ENCODE assay signal across 8 cellular contexts in the genomic region with DNA sequence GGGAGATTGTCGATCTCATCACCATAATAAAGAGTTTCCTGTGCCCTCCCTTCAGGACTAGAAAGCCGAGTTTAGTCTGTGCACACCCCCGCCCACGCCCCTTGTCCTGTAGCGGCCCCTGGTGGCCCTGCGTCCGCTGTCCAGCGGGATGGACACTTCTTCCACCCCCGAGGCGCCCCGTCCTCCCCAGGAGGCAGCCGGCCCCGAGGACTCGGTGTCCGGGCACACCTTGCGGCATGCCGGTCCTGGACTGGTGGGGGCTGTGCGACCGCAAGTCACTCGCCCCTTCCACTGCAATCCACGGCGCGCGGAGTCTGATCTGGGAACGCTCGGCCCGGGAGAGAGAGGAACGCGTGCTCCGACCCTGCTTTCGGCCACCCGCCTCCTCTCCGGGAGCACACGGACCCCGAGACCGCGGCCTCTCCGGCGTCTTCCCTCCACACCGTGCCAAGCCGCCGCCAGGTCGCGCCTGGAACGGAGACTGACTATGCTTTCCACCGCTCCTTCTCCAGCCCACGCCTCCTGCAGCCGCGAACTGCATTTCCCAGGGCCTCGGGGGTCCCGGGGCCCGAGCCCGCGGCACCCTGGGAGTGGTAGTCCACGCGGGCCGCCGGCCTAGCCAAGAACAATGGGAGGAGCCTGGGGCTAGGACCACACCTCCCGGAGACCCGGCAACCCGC. TPM values are rescaled to one million over a fixed set of nuclear protein-coding genes. Genes with fewer than 3 reads are reported as not detected.
DNase-seq lines count a peak whose midpoint lies in the region; ATAC-seq and TF ChIP-seq lines count a peak whose summit lies in the region.

No MANE protein-coding gene starts in this region.

- ATAC-seq in HG03457 (IDR thresholded peaks at IDR 0.05; ENCODE audit: unreplicated experiment) (peak; percentile 55), lung (ENCODE audit: insufficient read depth, low FRiP score) (peak; percentile 91)

- WGBS in lung, 2 donors, result 0% methylated on average over 55 to 61 of the region's 61 CpGs

- POLR2A ChIA-PET in activated CD4-positive, alpha-beta memory T cell treated with anti-CD3 and anti-CD28 coated beads, Interleukin-2, amount 10 ng/mL, durations not matched to agents 7 days and 5 days (lab: Charles Lee), result interaction anchor here (0.9 to 6.8 kb wide), 7 partner anchors 9 to 213 kb away, joined by 3 to 160 read pairs (median 17); partner anchors contain the start of genes IGFLR1, PSENEN, U2AF1L4 and ZBTB32

- H3K4me1 ChIP-seq in BE2C (no peaks in the 10 kb centered on the region; the same call in 1 of the 2 replicates), lung (ENCODE audit: control insufficient read depth in 2 of 2, insufficient read depth in 2 of 2, low read length in 2 of 2) (peaks cover 0 to 15% of the 10 kb centered on the region in 2 donors)

- H3K36me3 Mint-ChIP-seq in activated CD4-positive, alpha-beta memory T cell treated with anti-CD3 and anti-CD28 coated beads, Interleukin-2, amount 10 ng/mL, durations not matched to agents 7 days and 5 days (ENCODE audit: low read depth), result peaks cover 51% of the 10 kb centered on the region

- peak; percentile 80 for TF ChIP-seq CTCF in BE2C (IDR thresholded peaks at IDR 0.05; ENCODE audit: low read depth, low read length)
- TF ChIP-seq CTCF in lung (IDR thresholded peaks at IDR 0.05; ENCODE audit: control extremely low read depth, extremely low read depth), result peak; percentile 60

- CTCF ChIA-PET in activated CD4-positive, alpha-beta memory T cell treated with anti-CD3 and anti-CD28 coated beads, Interleukin-2, amount 10 ng/mL, durations not matched to agents 7 days and 5 days (lab: Charles Lee), result no interaction called here

- H3K27me3 ChIP-seq in BE2C (0 out of 2 replicates have a peak, but pooled peaks cover 2% of the 10 kb centered on the region), lung (ENCODE audit: control insufficient read depth, insufficient read depth) (no peaks in the 10 kb centered on the region)

- DNase-seq in BE2C (peak; percentile 98), GM19240 (ENCODE audit: insufficient read length, low spot score) (peak; percentile 52), NCI-H774 (lab: John Stamatoyannopoulos, UW) (peak; percentile 71), ecto neural progenitor cell (ENCODE audit: low spot score) (peak; percentile 97), lung (ENCODE audit: low spot score) (peak; percentile 95)
- peak; percentile 97 for DNase-seq in activated CD4-positive, alpha-beta memory T cell treated with anti-CD3 and anti-CD28 coated beads, Interleukin-2, amount 10 ng/mL, durations not matched to agents 7 days and 5 days
- DNase-seq in stimulated activated CD4-positive, alpha-beta T cell treated with anti-CD3 and anti-CD28 coated beads, TNF-alpha, amount 100 ng/mL, for 24 hours (ENCODE audit: low read depth in 3 of 3), result peak; percentile 92 to 96 (median 94)

- H3K9me3 ChIP-seq in BE2C (no peaks in the 10 kb centered on the region), lung (ENCODE audit: control insufficient read depth in 2 of 2, insufficient read depth in 1 of 2, low read length in 1 of 2) (peaks cover 0 to 1% of the 10 kb centered on the region in 2 donors)

- H3K27ac Mint-ChIP-seq in activated CD4-positive, alpha-beta memory T cell treated with anti-CD3 and anti-CD28 coated beads, Interleukin-2, amount 10 ng/mL, durations not matched to agents 7 days and 5 days, result peak overlapping the region; percentile 99

- H3K4me3 ChIP-seq in BE2C (ENCODE audit: low read depth, low read length), result peak overlapping the region; percentile 79
- peak overlapping the region; percentile 70 for H3K4me3 ChIP-seq in lung

- H3K36me3 ChIP-seq in BE2C, result peaks cover 17% of the 10 kb centered on the region
- peaks cover 0 to 17% of the 10 kb centered on the region in 2 donors for H3K36me3 ChIP-seq in lung (ENCODE audit: control insufficient read depth in 2 of 2, insufficient read depth in 2 of 2, low read length in 2 of 2)

- peaks cover 59% of the 10 kb centered on the region for H3K4me1 Mint-ChIP-seq in activated CD4-positive, alpha-beta memory T cell treated with anti-CD3 and anti-CD28 coated beads, Interleukin-2, amount 10 ng/mL, durations not matched to agents 7 days and 5 days

- H3K9me3 Mint-ChIP-seq in activated CD4-positive, alpha-beta memory T cell treated with anti-CD3 and anti-CD28 coated beads, Interleukin-2, amount 10 ng/mL, durations not matched to agents 7 days and 5 days, result no peaks in the 10 kb centered on the region

- peak overlapping the region; percentile 92 for H3K4me3 Mint-ChIP-seq in activated CD4-positive, alpha-beta memory T cell treated with anti-CD3 and anti-CD28 coated beads, Interleukin-2, amount 10 ng/mL, durations not matched to agents 7 days and 5 days

- no peaks in the 10 kb centered on the region for H3K27me3 Mint-ChIP-seq in activated CD4-positive, alpha-beta memory T cell treated with anti-CD3 and anti-CD28 coated beads, Interleukin-2, amount 10 ng/mL, durations not matched to agents 7 days and 5 days

- peak overlapping the region; percentile 67 to 91 for H3K27ac ChIP-seq in lung (ENCODE audit: low read depth in 1 of 2, low read length in 1 of 2)

RNA-seq across cellular contexts. Expression of gene KMT2B, which starts 0.7 kb away (rescaled TPM):
- polyA plus RNA-seq in BE2C (2012; ENCODE audit: insufficient read depth, insufficient read length, low read depth), result 162 TPM
- total RNA-seq in activated CD4-positive, alpha-beta memory T cell treated with anti-CD3 and anti-CD28 coated beads, Interleukin-2, amount 10 ng/mL, durations not matched to agents 7 days and 5 days, result 10 to 100 TPM; 57.3 to 57.5 TPM
- total RNA-seq in lung, result 10 to 100 TPM; 24.9 to 41.0 TPM
- 10 to 100 TPM; 21.7 to 30.0 TPM for polyA plus RNA-seq in lung

RNA-seq across cellular contexts. Expression of gene ZBTB32, which starts 12.8 kb away (rescaled TPM):
- not detected for polyA plus RNA-seq in BE2C (2012; ENCODE audit: insufficient read depth, insufficient read length, low read depth)
- total RNA-seq in activated CD4-positive, alpha-beta memory T cell treated with anti-CD3 and anti-CD28 coated beads, Interleukin-2, amount 10 ng/mL, durations not matched to agents 7 days and 5 days, result 10 to 100 TPM; 94.8 to 96.2 TPM
- total RNA-seq in lung, result under 1 TPM; 0.28 to 0.63 TPM
- under 1 TPM; 0.22 to 0.50 TPM for polyA plus RNA-seq in lung

RNA-seq across cellular contexts. Expression of gene IGFLR1, which starts 25.1 kb away (rescaled TPM):
- 2.7 TPM for polyA plus RNA-seq in BE2C (2012; ENCODE audit: insufficient read depth, insufficient read length, low read depth)
- total RNA-seq in activated CD4-positive, alpha-beta memory T cell treated with anti-CD3 and anti-CD28 coated beads, Interleukin-2, amount 10 ng/mL, durations not matched to agents 7 days and 5 days, result 10 to 100 TPM; 78.9 to 90.5 TPM
- 10 to 100 TPM in 1 of 2 donors, 1 to 10 TPM in 1; 3.8 to 32.3 TPM for total RNA-seq in lung
- polyA plus RNA-seq in lung, result 10 to 100 TPM; 19.6 to 72.5 TPM

RNA-seq across cellular contexts. Expression of gene U2AF1L4, which starts 28.1 kb away (rescaled TPM):
- polyA plus RNA-seq in BE2C (2012; ENCODE audit: insufficient read depth, insufficient read length, low read depth), result 72.6 TPM
- 10 to 100 TPM; 35.5 to 36.2 TPM for total RNA-seq in activated CD4-positive, alpha-beta memory T cell treated with anti-CD3 and anti-CD28 coated beads, Interleukin-2, amount 10 ng/mL, durations not matched to agents 7 days and 5 days
- 10 to 100 TPM; 14.0 to 21.6 TPM for total RNA-seq in lung
- polyA plus RNA-seq in lung, result 10 to 100 TPM; 13.0 to 25.5 TPM

RNA-seq across cellular contexts. Expression of gene PSENEN, which starts 28.3 kb away (rescaled TPM):
- 58.3 TPM for polyA plus RNA-seq in BE2C (2012; ENCODE audit: insufficient read depth, insufficient read length, low read depth)
- total RNA-seq in activated CD4-positive, alpha-beta memory T cell treated with anti-CD3 and anti-CD28 coated beads, Interleukin-2, amount 10 ng/mL, durations not matched to agents 7 days and 5 days, result 10 to 100 TPM; 48.1 to 51.3 TPM
- total RNA-seq in lung, result 100 to 1,000 TPM in 1 of 2 donors, 10 to 100 TPM in 1; 36.8 to 129 TPM
- 100 to 1,000 TPM in 1 of 2 donors, 10 to 100 TPM in 1; 84.2 to 196 TPM for polyA plus RNA-seq in lung

Comparison
In these comparisons a context has a peak if more than half of its experiments do, and no peak if none do; other contexts are left out.
1. Peak in every context shown above with its lines: DNase-seq, ATAC-seq, H3K4me3 ChIP-seq and H3K27ac ChIP-seq.
2. RNA of gene ZBTB32, which starts 12.8 kb away (total RNA-seq): 94.8 to 96.2 TPM in activated CD4-positive, alpha-beta memory T cell treated with anti-CD3 and anti-CD28 coated beads, Interleukin-2, amount 10 ng/mL, durations not matched to agents 7 days and 5 days; 0.28 to 0.63 TPM in lung; every median in the first group is over 10 times any median in the second.